ENCODE assay signal across 28 cellular contexts in genomic region chr9:119801311-119801710, GRCh38.
DNase-seq lines count a peak whose midpoint lies in the region; ATAC-seq, FAIRE-seq and TF ChIP-seq lines count a peak whose summit lies in the region.
"Had no signal": no experiment of that assay in that cellular context is flagged by ENCODE, and none has a peak within 500 bp of the region (broad histone marks: within the 10 kb centered on the region; RNA-seq: fewer than 3 reads in every experiment).

No MANE protein-coding gene starts in this region.

- H3K4me3 ChIP-seq in BJ (ENCODE audit: low read depth, low read length), result no peak overlapping the region
- H3K4me3 ChIP-seq in fibroblast of mammary gland (ENCODE audit: control insufficient read depth, low read depth, low read length), result no peak overlapping the region
- no peak overlapping the region for H3K4me3 ChIP-seq in testis
- H3K4me3 ChIP-seq: esophagus squamous epithelium, left lung, thyroid gland had no signal

- DNase-seq in BJ (ENCODE audit: low read depth) (peak; percentile 25), RKO (ENCODE audit: low spot score) (peak; percentile 3), fibroblast of mammary gland (ENCODE audit: low read depth) (peak; percentile 40), testis (peak; percentile 18), substantia nigra (lab: John Stamatoyannopoulos, UW) (no peak), GM19239 (ENCODE audit: insufficient read length, low spot score) (no peak)
- no peak for DNase-seq in stimulated activated CD4-positive, alpha-beta T cell treated with anti-CD3 and anti-CD28 coated beads, Interleukin-15, amount 100 ng/mL, for 24 hours
- DNase-seq: activated CD4-positive, alpha-beta T cell treated with anti-CD3 and anti-CD28 coated beads, Interleukin-2, amount 50 U/mL, for 48 hours; activated CD4-positive, CD25-positive, alpha-beta regulatory T cell; activated CD8-positive, alpha-beta memory T cell treated with anti-CD3 and anti-CD28 coated beads, Interleukin-2, amount 50 U/mL, for 4 hours; C1 segment of cervical spinal cord; Caco-2; DMS79 treated with DMSO at 0.1 percent for 48 hours; endodermal cell; esophagus squamous epithelium; Karpas-422; left lung; mesendoderm; NCI-H1694 treated with DMSO at 0.1 percent for 48 hours; NCI-H524 treated with DMSO at 0.1 percent for 48 hours; SIG-M5; stimulated activated naive CD4-positive, alpha-beta T cell treated with Interleukin-2 at 50 U/mL for 16 hours; thyroid gland had no signal

- no peak for FAIRE-seq in GM19239 (lab: Jason Lieb, UNC)
- FAIRE-seq: GM12891, H1, islet of Langerhans had no signal

- no peak for TF ChIP-seq POLR2A in testis (IDR thresholded peaks at IDR 0.05)

- WGBS in testis, 2 donors, result 64 to 67% methylated on average over 4 of the region's 4 CpGs

- TF ChIP-seq CTCF in BJ (IDR thresholded peaks at IDR 0.05; ENCODE audit: insufficient read depth, low read depth, low read length) (no peak), fibroblast of mammary gland (conservative IDR thresholded peaks at IDR 0.05; ENCODE audit: control insufficient read depth, insufficient read depth, low read depth, low read length) (no peak), testis (IDR thresholded peaks at IDR 0.05) (no peak)

- no peak overlapping the region for H3K27ac ChIP-seq in testis
- no peak overlapping the region for H3K27ac ChIP-seq in substantia nigra (ENCODE audit: low read depth, low read length, poor library complexity, severe bottlenecking)
- H3K27ac ChIP-seq: left lung, thyroid gland had no signal

- no peak for ATAC-seq in HG03280 (IDR thresholded peaks at IDR 0.05; ENCODE audit: unreplicated experiment)
- ATAC-seq: left lung, Panc1 had no signal

- H3K27me3 ChIP-seq in BJ (ENCODE audit: control insufficient read depth, insufficient read depth, low read length) (no peaks in the 10 kb centered on the region), testis (no peaks in the 10 kb centered on the region)
- H3K27me3 ChIP-seq: esophagus squamous epithelium, left lung, thyroid gland had no signal

- peaks cover 4% of the 10 kb centered on the region for H3K4me1 ChIP-seq in testis
- H3K4me1 ChIP-seq: Caco-2, thyroid gland had no signal

- intact Hi-C loops in testis (cut with DNase I; ENCODE audit: low total_unique reads), result no loop called here

- H3K36me3 ChIP-seq in BJ (ENCODE audit: control insufficient read depth, insufficient read depth, low read length) (no peaks in the 10 kb centered on the region), testis (ENCODE audit: low read depth, missing control alignments) (no peaks in the 10 kb centered on the region)
- H3K36me3 ChIP-seq: esophagus squamous epithelium, left lung, thyroid gland had no signal

- CTCF ChIA-PET in BJ (lab: Yijun Ruan, JAX), result no interaction called here

- POLR2A ChIA-PET in BJ (lab: Charles Lee), result no interaction called here

- no peaks in the 10 kb centered on the region for H3K9me3 ChIP-seq in testis
- H3K9me3 ChIP-seq: Caco-2, esophagus squamous epithelium, left lung, thyroid gland had no signal

Comparison
In these comparisons a context has a peak if more than half of its experiments do, and no peak if none do; other contexts are left out.
1. DNase-seq: peak in BJ (single experiment), RKO (single experiment), fibroblast of mammary gland (single experiment) and testis (single experiment); none in stimulated activated CD4-positive, alpha-beta T cell treated with anti-CD3 and anti-CD28 coated beads, Interleukin-15, amount 100 ng/mL, for 24 hours (single experiment), substantia nigra (0 of 49) and GM19239 (single experiment).